Comparison of ENCODE assay signal across 8 cellular contexts in the genomic region with DNA sequence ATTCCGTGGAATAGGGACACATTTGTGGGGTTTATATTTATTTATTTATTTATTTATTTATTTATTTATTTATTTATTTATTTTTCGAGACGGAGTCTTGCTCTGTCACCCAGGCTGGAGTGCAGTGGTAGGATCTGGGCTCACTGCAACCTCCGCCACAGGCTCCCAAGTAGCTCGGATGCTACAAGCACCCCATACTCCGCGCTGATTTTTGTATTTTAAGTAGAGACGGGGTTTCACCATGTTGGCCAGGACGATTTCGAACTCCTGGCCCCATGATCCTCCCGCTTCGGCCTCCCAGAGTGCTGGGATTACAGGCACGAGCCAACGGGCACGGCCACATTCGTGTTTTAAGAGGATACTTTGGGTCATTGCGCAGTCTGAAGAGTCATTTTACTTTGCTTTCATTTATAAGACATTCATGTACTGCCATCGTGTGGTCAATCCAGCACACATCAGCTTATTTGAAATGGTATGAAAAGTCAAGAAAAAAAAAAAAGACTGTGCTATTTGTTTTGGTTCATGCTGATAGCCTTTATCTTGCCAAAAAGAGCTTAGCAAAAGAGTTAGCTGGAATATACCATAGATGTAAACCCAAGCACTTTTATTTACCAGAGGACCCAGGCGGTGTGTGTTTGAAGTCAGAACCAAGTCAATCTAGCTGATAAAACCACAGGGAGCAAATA.
DNase-seq lines count a peak whose midpoint lies in the region; ATAC-seq, FAIRE-seq and TF ChIP-seq lines count a peak whose summit lies in the region.
"Not testable (repeated sequence)": the region's sequence is repeated elsewhere in the genome, so short reads cannot be mapped to it uniquely, and the experiment has no call there.

No MANE protein-coding gene starts in this region.

- not testable (repeated sequence) for TF ChIP-seq POLR2A in adrenal gland (IDR thresholded peaks at IDR 0.05); transverse colon (IDR thresholded peaks at IDR 0.05)

- 27 to 46% (median 29%) methylated on average over 14 to 19 of the region's 19 CpGs for WGBS in adrenal gland, 4 donors
- whole genome bisulfite sequencing in transverse colon (ENCODE audit: low coverage in 1 of 2), 2 donors = 21 to 30% methylated on average over 7 to 19 of the region's 19 CpGs

- intact Hi-C loops in adrenal gland (cut with DNase I) (loop anchor here in 1 of 2 donors (10.0 kb wide), 1 partner anchor 1978 kb away; no protein-coding TSS in a partner anchor), transverse colon (cut with DNase I; ENCODE audit: low total_unique reads) (loop anchor here (5.0 kb wide), 1 partner anchor 1975 kb away; no protein-coding TSS in a partner anchor)

- not testable (repeated sequence) for H3K27me3 ChIP-seq in GM23338 (ENCODE audit: insufficient read depth); adrenal gland; transverse colon

- in situ Hi-C loops in transverse colon (cut with MboI; ENCODE audit: low pct_ligation_motif_present in 1 of 4, low pct_unique_long_range_greater_than_20kb in 1 of 4, low sequenced_read_pairs in 3 of 4) = loop anchor here in 3 of 4 donors (25.0 kb wide), 1 partner anchor 1970 kb away; no protein-coding TSS in a partner anchor

- not testable (repeated sequence) for H3K27ac Mint-ChIP-seq in GM23338

- H3K36me3 ChIP-seq in GM23338 (ENCODE audit: insufficient read depth); adrenal gland (replicated peaks in 1 of 2); transverse colon: not testable (repeated sequence)

- not testable (repeated sequence) for H2AFZ ChIP-seq in GM23338

- TF ChIP-seq EP300 in transverse colon (IDR thresholded peaks at IDR 0.05; ENCODE audit: low read depth) = not testable (repeated sequence)

- peak; percentile 84 for ATAC-seq in GM23338

- not testable (repeated sequence) for H3K9me2 ChIP-seq in GM23338 (ENCODE audit: insufficient read depth)

- not testable (repeated sequence) for H3F3A ChIP-seq in GM23338 (replicated peaks; ENCODE audit: low read depth)

- not testable (repeated sequence) for H3K27ac ChIP-seq in GM23338 (ENCODE audit: low read depth); adrenal gland; transverse colon

- peak; percentile 96 for FAIRE-seq in G401.6 (lab: Jason Lieb, UNC)

- TF ChIP-seq CTCF in GM23338 (conservative IDR thresholded peaks at IDR 0.05; ENCODE audit: low read depth in 2 of 2) (peak; percentile 39 to 40; a peak in 3 of 4 replicates), adrenal gland (IDR thresholded peaks at IDR 0.05) (peak in 5 of 6 experiments; percentile 4 to 44 (median 34)), transverse colon (IDR thresholded peaks at IDR 0.05) (peak in 4 of 5 experiments; percentile 21 to 45 (median 36))

- H3K27me3 Mint-ChIP-seq in GM23338 (ENCODE audit: insufficient read depth, low read depth, poor library complexity) = not testable (repeated sequence)

- H4K20me1 ChIP-seq in GM23338 (replicated peaks; ENCODE audit: insufficient read depth) = not testable (repeated sequence)

- not testable (repeated sequence) for H3K4me3 ChIP-seq in GM23338
- H3K4me3 ChIP-seq in adrenal gland = peak overlapping the region in 1 of 4 donors; percentile 25
- peak overlapping the region in 1 of 4 donors; percentile 39 for H3K4me3 ChIP-seq in transverse colon

- not testable (repeated sequence) for H3K9me3 Mint-ChIP-seq in GM23338

- not testable (repeated sequence) for H3K4me2 ChIP-seq in GM23338

- not testable (repeated sequence) for H3K4me1 ChIP-seq in GM23338 (ENCODE audit: insufficient read depth); adrenal gland (replicated peaks in 1 of 2); transverse colon

- H3K9me3 ChIP-seq in adrenal gland (replicated peaks in 1 of 3); transverse colon: not testable (repeated sequence)

- not testable (repeated sequence) for H3K36me3 Mint-ChIP-seq in GM23338 (ENCODE audit: low read depth)

- H3K4me3 Mint-ChIP-seq in GM23338 = peak overlapping the region; percentile 52; the same call in 2 of the 3 replicates

- DNase-seq in GM23338 (ENCODE audit: low spot score) (peak; percentile 75), HS-5 (ENCODE audit: low read depth) (peak; percentile 16), NOMO-1 treated with DMSO at 0.1 percent for 48 hours (lab: John Stamatoyannopoulos, UW; ENCODE audit: unreplicated experiment) (peak; percentile 13), adrenal gland (peak in 4 of 7 donors; percentile 11 to 29 (median 16)), foreskin melanocyte (peak; percentile 57), myocyte (ENCODE audit: low read depth) (peak; percentile 67)
- DNase-seq in transverse colon = not testable (repeated sequence)

- not testable (repeated sequence) for H3K79me2 ChIP-seq in GM23338 (replicated peaks; ENCODE audit: insufficient read depth)

- not testable (repeated sequence) for H3K4me1 Mint-ChIP-seq in GM23338
